In the genomic region with DNA sequence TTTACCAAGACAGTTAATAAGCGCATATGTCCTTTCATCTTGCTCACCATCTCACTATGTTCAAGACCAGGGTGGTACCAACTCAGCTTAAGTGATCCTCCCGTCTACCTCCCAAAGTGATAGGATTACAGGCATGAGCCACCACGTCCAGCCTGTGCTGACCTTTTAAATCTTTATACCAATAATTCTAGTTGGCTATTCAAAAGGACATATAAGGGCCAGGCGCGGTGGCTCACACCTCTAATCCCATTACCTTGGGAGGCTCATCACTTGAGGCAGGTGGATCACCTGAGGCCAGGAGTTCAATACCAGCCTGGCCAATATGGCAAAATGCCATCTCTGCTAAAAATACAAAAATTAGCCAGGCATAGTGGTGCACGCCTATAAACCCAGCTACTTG, we compare ENCODE assay signal across 16 cellular contexts. TPM values are rescaled to one million over a fixed set of nuclear protein-coding genes. Genes with fewer than 3 reads are reported as not detected.
A peak's percentile ranks its signal among the peaks of the same experiment; 100 is the strongest.
DNase-seq lines count a peak whose midpoint lies in the region; ATAC-seq and TF ChIP-seq lines count a peak whose summit lies in the region.
"Had no signal": no experiment of that assay in that cellular context is flagged by ENCODE, and none has a peak within 500 bp of the region (broad histone marks: within the 10 kb centered on the region; RNA-seq: fewer than 3 reads in every experiment).

No MANE protein-coding gene starts in this region.

- no peak overlapping the region for H3K9ac ChIP-seq in PC-3 (ENCODE audit: low read length)
- no peak overlapping the region for H3K9ac ChIP-seq in endodermal cell (ENCODE audit: extremely low read depth, low read length, poor library complexity, severe bottlenecking)

- H3K79me2 ChIP-seq in PC-3 (ENCODE audit: low read length), result peaks cover 59% of the 10 kb centered on the region

- peaks cover 46% of the 10 kb centered on the region for H3K4me1 Mint-ChIP-seq in activated naive CD8-positive, alpha-beta T cell (ENCODE audit: low read depth)
- H3K4me1 Mint-ChIP-seq in activated naive CD8-positive, alpha-beta T cell treated with anti-CD3 and anti-CD28 coated beads, Interleukin-2, amount 50 U/mL, for 24 hours, result peaks cover 43% of the 10 kb centered on the region
- H3K4me1 Mint-ChIP-seq in endodermal cell, result peaks cover 11% of the 10 kb centered on the region
- H3K4me1 Mint-ChIP-seq in type B pancreatic cell (ENCODE audit: unreplicated experiment), result peaks cover 12% of the 10 kb centered on the region
- peaks cover 22% of the 10 kb centered on the region for H3K4me1 Mint-ChIP-seq in stimulated activated memory B cell treated with anti-CD40 and anti-IgM and Interleukin-4, amounts not matched to agents 10 μg/mL and 1 μg/mL and 100 μg/mL, for 72 hours

- H3K27ac ChIP-seq in PC-3 (ENCODE audit: low read length) (no peak overlapping the region), endodermal cell (ENCODE audit: low read depth, low read length) (no peak overlapping the region), left lung (no peak overlapping the region)
- H3K27ac ChIP-seq: left ventricle myocardium inferior, SJSA1 had no signal

- H4K20me1 ChIP-seq in PC-3 (ENCODE audit: low read length), result peaks cover 32% of the 10 kb centered on the region

- CTCF ChIA-PET in PC-3 (lab: Charles Lee), result no interaction called here

- TF ChIP-seq CTCF in PC-3 (conservative IDR thresholded peaks at IDR 0.05; ENCODE audit: low read depth, low read length), result no peak
- TF ChIP-seq CTCF in endodermal cell (conservative IDR thresholded peaks at IDR 0.05), result no peak
- TF ChIP-seq CTCF in type B pancreatic cell (conservative IDR thresholded peaks at IDR 0.05), result no peak
- TF ChIP-seq CTCF in left lung (IDR thresholded peaks at IDR 0.05), result no peak

- WGBS in endodermal cell (ENCODE audit: insufficient coverage in 1 of 2, insufficient read length in 1 of 2), 2 experiments, result 94 to 95% methylated on average over 5 to 6 of the region's 6 CpGs

- H2AFZ ChIP-seq in PC-3 (ENCODE audit: low read length), result no peak overlapping the region

- H3K4me3 ChIP-seq in PC-3 (ENCODE audit: low read length) (no peak overlapping the region), endodermal cell (ENCODE audit: low read length) (peak overlapping the region; percentile 100), left lung (no peak overlapping the region)
- H3K4me3 ChIP-seq: SJSA1 had no signal

- intact Hi-C loops in PC-3 (cut with micrococcal nuclease), result loop anchor here (5.0 kb wide), 1 partner anchor 138 kb away; no protein-coding TSS in a partner anchor
- intact Hi-C loops in left lung (cut with DNase I), result no loop called here

- DNase-seq in activated naive CD8-positive, alpha-beta T cell treated with anti-CD3 and anti-CD28 coated beads, Interleukin-2, amount 50 U/mL, for 24 hours, result no peak
- no peak for DNase-seq in PC-3
- DNase-seq in endodermal cell, result no peak
- DNase-seq in type B pancreatic cell (ENCODE audit: extremely low spot score, unreplicated experiment), result no peak
- DNase-seq in left lung, result no peak
- DNase-seq in DMS 273 treated with DMSO at 0.1 percent for 48 hours (lab: John Stamatoyannopoulos, UW), result no peak
- DNase-seq: activated naive CD4-positive, alpha-beta T cell treated with Interleukin-2 at 50 U/mL for 16 hours; caudate nucleus; DMS153; HCEC 1CT; left ventricle myocardium inferior; OCI-M1 had no signal

- BruUV-seq in PC-3 (replicated peaks; lab: Mats Ljungman, UMichigan), result no TSS peak

- H3K27ac Mint-ChIP-seq in activated naive CD8-positive, alpha-beta T cell, result no peak overlapping the region
- no peak overlapping the region for H3K27ac Mint-ChIP-seq in activated naive CD8-positive, alpha-beta T cell treated with anti-CD3 and anti-CD28 coated beads, Interleukin-2, amount 50 U/mL, for 24 hours
- H3K27ac Mint-ChIP-seq in endodermal cell (no peak overlapping the region), type B pancreatic cell (no peak overlapping the region)
- no peak overlapping the region for H3K27ac Mint-ChIP-seq in stimulated activated memory B cell treated with anti-CD40 and anti-IgM and Interleukin-4, amounts not matched to agents 10 μg/mL and 1 μg/mL and 100 μg/mL, for 72 hours
- H3K27ac Mint-ChIP-seq: IgD-negative memory B cell had no signal

- no peaks in the 10 kb centered on the region for H3K9me3 ChIP-seq in PC-3 (ENCODE audit: low read length)
- no peaks in the 10 kb centered on the region for H3K9me3 ChIP-seq in endodermal cell (ENCODE audit: control insufficient read depth, low read length)
- no peaks in the 10 kb centered on the region for H3K9me3 ChIP-seq in left lung
- H3K9me3 ChIP-seq: left ventricle myocardium inferior, SJSA1 had no signal

- POLR2A ChIA-PET in PC-3 (lab: Charles Lee; ENCODE audit: unreplicated experiment), result no interaction called here

- H3F3A ChIP-seq in PC-3 (ENCODE audit: low read length, unreplicated experiment), result no peaks in the 10 kb centered on the region

- H3K27me3 ChIP-seq in PC-3 (ENCODE audit: low read length) (no peaks in the 10 kb centered on the region), endodermal cell (ENCODE audit: control insufficient read depth, insufficient read depth, low read length, poor library complexity, severe bottlenecking) (no peaks in the 10 kb centered on the region), left lung (no peaks in the 10 kb centered on the region)
- H3K27me3 ChIP-seq: SJSA1 had no signal

- H3K36me3 Mint-ChIP-seq in activated naive CD8-positive, alpha-beta T cell, result peaks cover 14% of the 10 kb centered on the region
- peaks cover 58% of the 10 kb centered on the region for H3K36me3 Mint-ChIP-seq in activated naive CD8-positive, alpha-beta T cell treated with anti-CD3 and anti-CD28 coated beads, Interleukin-2, amount 50 U/mL, for 24 hours (ENCODE audit: low read depth)
- H3K36me3 Mint-ChIP-seq in endodermal cell (ENCODE audit: low read depth), result peaks cover 65% of the 10 kb centered on the region
- peaks cover 50% of the 10 kb centered on the region for H3K36me3 Mint-ChIP-seq in type B pancreatic cell
- H3K36me3 Mint-ChIP-seq in stimulated activated memory B cell treated with anti-CD40 and anti-IgM and Interleukin-4, amounts not matched to agents 10 μg/mL and 1 μg/mL and 100 μg/mL, for 72 hours, result peaks cover 46% of the 10 kb centered on the region

- H3K4me1 ChIP-seq in PC-3 (ENCODE audit: insufficient read depth, low read length) (peaks cover 11% of the 10 kb centered on the region), endodermal cell (ENCODE audit: control insufficient read depth, insufficient read depth, low read length) (no peaks in the 10 kb centered on the region), left lung (peaks cover 4 to 28% of the 10 kb centered on the region in 2 donors)

- no peaks in the 10 kb centered on the region for H3K9me2 ChIP-seq in PC-3 (replicated peaks; ENCODE audit: low read length)

- no peaks in the 10 kb centered on the region for H3K9me3 Mint-ChIP-seq in activated naive CD8-positive, alpha-beta T cell (ENCODE audit: low read depth)
- no peaks in the 10 kb centered on the region for H3K9me3 Mint-ChIP-seq in activated naive CD8-positive, alpha-beta T cell treated with anti-CD3 and anti-CD28 coated beads, Interleukin-2, amount 50 U/mL, for 24 hours
- H3K9me3 Mint-ChIP-seq in endodermal cell (peaks cover 3% of the 10 kb centered on the region), type B pancreatic cell (no peaks in the 10 kb centered on the region)
- H3K9me3 Mint-ChIP-seq in stimulated activated memory B cell treated with anti-CD40 and anti-IgM and Interleukin-4, amounts not matched to agents 10 μg/mL and 1 μg/mL and 100 μg/mL, for 72 hours, result no peaks in the 10 kb centered on the region
- H3K9me3 Mint-ChIP-seq: IgD-negative memory B cell had no signal

- no peaks in the 10 kb centered on the region for H3K27me3 Mint-ChIP-seq in activated naive CD8-positive, alpha-beta T cell
- H3K27me3 Mint-ChIP-seq in activated naive CD8-positive, alpha-beta T cell treated with anti-CD3 and anti-CD28 coated beads, Interleukin-2, amount 50 U/mL, for 24 hours, result peaks cover 3% of the 10 kb centered on the region
- H3K27me3 Mint-ChIP-seq in endodermal cell (ENCODE audit: insufficient read depth), result no peaks in the 10 kb centered on the region
- peaks cover 12% of the 10 kb centered on the region for H3K27me3 Mint-ChIP-seq in type B pancreatic cell
- H3K27me3 Mint-ChIP-seq in stimulated activated memory B cell treated with anti-CD40 and anti-IgM and Interleukin-4, amounts not matched to agents 10 μg/mL and 1 μg/mL and 100 μg/mL, for 72 hours, result no peaks in the 10 kb centered on the region
- H3K27me3 Mint-ChIP-seq: IgD-negative memory B cell had no signal

- peak overlapping the region; percentile 20; the same call in 1 of the 2 replicates for H3K4me2 ChIP-seq in PC-3 (ENCODE audit: low read length)

- H3K36me3 ChIP-seq in PC-3 (ENCODE audit: low read depth, low read length), result peaks cover 33% of the 10 kb centered on the region
- peaks cover 65% of the 10 kb centered on the region for H3K36me3 ChIP-seq in endodermal cell (ENCODE audit: control insufficient read depth, insufficient read depth, low read length)
- H3K36me3 ChIP-seq in left lung, result peaks cover 0 to 48% of the 10 kb centered on the region in 2 donors

- no peak for ATAC-seq in activated naive CD8-positive, alpha-beta T cell treated with anti-CD3 and anti-CD28 coated beads, Interleukin-2, amount 50 U/mL, for 24 hours
- ATAC-seq in PC-3, result no peak
- ATAC-seq in stimulated activated memory B cell treated with anti-CD40 and anti-IgM and Interleukin-4, amounts not matched to agents 10 μg/mL and 1 μg/mL and 100 μg/mL, for 72 hours, result no peak
- ATAC-seq in left lung, result no peak

- peak overlapping the region; percentile 66 for H3K4me3 Mint-ChIP-seq in activated naive CD8-positive, alpha-beta T cell
- H3K4me3 Mint-ChIP-seq in activated naive CD8-positive, alpha-beta T cell treated with anti-CD3 and anti-CD28 coated beads, Interleukin-2, amount 50 U/mL, for 24 hours, result no peak overlapping the region
- H3K4me3 Mint-ChIP-seq in endodermal cell (peak overlapping the region; percentile 14), type B pancreatic cell (peak overlapping the region; percentile 78)
- no peak overlapping the region for H3K4me3 Mint-ChIP-seq in stimulated activated memory B cell treated with anti-CD40 and anti-IgM and Interleukin-4, amounts not matched to agents 10 μg/mL and 1 μg/mL and 100 μg/mL, for 72 hours

RNA-seq across cellular contexts. Expression of gene CEP95, which starts 2.4 kb away (rescaled TPM):
- total RNA-seq in PC-3 (2014; rRNA removed), result 32.4 and 59.1 TPM in 2 replicates
- total RNA-seq in endodermal cell, result 10 to 100 TPM; 75.5 to 93.9 TPM
- 77.4 TPM for polyA plus RNA-seq in endodermal cell (2013, experiment 1 of 2)
- polyA plus RNA-seq in endodermal cell (2013, experiment 2 of 2), result 74.6 TPM
- total RNA-seq in type B pancreatic cell (ENCODE audit: low replicate concordance), result 52.1 and 76.2 TPM in 2 replicates
- 10 to 100 TPM; 21.2 to 26.3 TPM for total RNA-seq in left lung

RNA-seq across cellular contexts. Expression of gene DDX5, which starts 3.1 kb away (rescaled TPM):
- total RNA-seq in PC-3 (2014; rRNA removed) (450 and 493 TPM in 2 replicates), endodermal cell (100 to 1,000 TPM; 687 to 894 TPM), type B pancreatic cell (ENCODE audit: low replicate concordance) (729 and 758 TPM in 2 replicates), left lung (100 to 1,000 TPM; 712 to 729 TPM)
- 855 TPM for polyA plus RNA-seq in endodermal cell (2013, experiment 1 of 2)
- 761 TPM for polyA plus RNA-seq in endodermal cell (2013, experiment 2 of 2)

RNA-seq across cellular contexts. Expression of gene POLG2, which starts 12.3 kb away (rescaled TPM):
- total RNA-seq in PC-3 (2014; rRNA removed) (20.3 and 37.7 TPM in 2 replicates), endodermal cell (10 to 100 TPM; 27.1 to 33.9 TPM), type B pancreatic cell (ENCODE audit: low replicate concordance) (15.4 and 22.9 TPM in 2 replicates), left lung (10 to 100 TPM; 12.6 to 12.8 TPM)
- 26.6 TPM for polyA plus RNA-seq in endodermal cell (2013, experiment 1 of 2)
- polyA plus RNA-seq in endodermal cell (2013, experiment 2 of 2), result 15.9 TPM

Comparison
In these comparisons a context has a peak if more than half of its experiments do, and no peak if none do; other contexts are left out.
1. H3K4me3 Mint-ChIP-seq: peak in activated naive CD8-positive, alpha-beta T cell (single experiment), endodermal cell (single experiment) and type B pancreatic cell (single experiment); none in activated naive CD8-positive, alpha-beta T cell treated with anti-CD3 and anti-CD28 coated beads, Interleukin-2, amount 50 U/mL, for 24 hours (single experiment) and stimulated activated memory B cell treated with anti-CD40 and anti-IgM and Interleukin-4, amounts not matched to agents 10 μg/mL and 1 μg/mL and 100 μg/mL, for 72 hours (single experiment).